ENCODE assay signal across 25 cellular contexts in the genomic region with DNA sequence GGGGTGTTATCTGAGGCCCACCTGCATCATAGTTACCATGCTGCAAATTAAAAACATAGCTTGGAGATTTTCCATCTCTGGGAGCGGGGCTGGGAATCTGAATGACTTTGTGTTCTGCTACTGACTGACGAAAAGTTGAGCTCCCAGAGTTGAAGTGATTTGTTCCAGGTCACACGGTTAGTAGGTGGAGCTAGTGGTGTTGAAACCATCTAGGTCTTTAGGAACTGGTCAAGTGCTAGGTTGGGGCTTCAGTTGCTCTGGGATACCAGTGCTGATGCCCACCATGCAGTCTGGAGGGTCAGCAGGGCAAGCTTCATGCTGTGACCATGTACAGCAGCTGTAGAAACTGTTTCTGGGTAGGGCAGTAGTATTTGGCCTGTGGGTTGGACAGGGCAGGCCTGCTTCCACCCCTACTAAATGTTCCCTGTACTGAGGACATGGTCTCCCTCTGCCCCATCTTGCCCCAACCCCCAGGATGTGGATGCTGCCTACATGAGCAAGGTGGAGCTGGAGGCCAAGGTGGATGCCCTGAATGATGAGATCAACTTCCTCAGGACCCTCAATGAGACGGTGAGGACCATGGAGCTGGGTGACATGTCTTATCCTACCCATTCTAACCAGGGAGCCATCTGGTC. TPM values are rescaled to one million over a fixed set of nuclear protein-coding genes. Genes with fewer than 3 reads are reported as not detected.
A peak's percentile ranks its signal among the peaks of the same experiment; 100 is the strongest.
DNase-seq lines count a peak whose midpoint lies in the region; ATAC-seq and TF ChIP-seq lines count a peak whose summit lies in the region.
"Had no signal": no experiment of that assay in that cellular context is flagged by ENCODE, and none has a peak within 500 bp of the region (broad histone marks: within the 10 kb centered on the region; RNA-seq: fewer than 3 reads in every experiment).

No MANE protein-coding gene starts in this region.

- no peaks in the 10 kb centered on the region; a peak in 1 of 5 replicates for H3K9me3 Mint-ChIP-seq in H9
- H3K9me3 Mint-ChIP-seq: activated naive CD4-positive, alpha-beta T cell treated with anti-CD3 and anti-CD28 coated beads, Interleukin-2, amount 50 U/mL, for 72 hours; endodermal cell; mesothelial cell of epicardium; naive thymus-derived CD4-positive, alpha-beta T cell; T-helper 1 cell treated with Interleukin-12 subunit alpha and Interleukin-12 subunit beta and Interleukin-4 antibody, amounts not matched to agents 30 μg/mL and 1 μg/mL, for 36 hours had no signal

- peaks cover 98% of the 10 kb centered on the region for H3K36me3 ChIP-seq in RWPE2 (ENCODE audit: low read depth)
- H3K36me3 ChIP-seq in spleen, result no peaks in the 10 kb centered on the region
- H3K36me3 ChIP-seq: esophagus squamous epithelium, gastrocnemius medialis had no signal

- H4K5ac ChIP-seq in H9 (ENCODE audit: insufficient read length, low read depth, low read length), result no peak overlapping the region

- H3K4ac ChIP-seq in H9 (ENCODE audit: low read depth, low read length), result no peak overlapping the region

- no peak overlapping the region for H2BK20ac ChIP-seq in H9 (ENCODE audit: low read depth, low read length, poor library complexity, severe bottlenecking)

- H3K36me3 Mint-ChIP-seq in H9 (ENCODE audit: insufficient read depth in 1 of 3, low read depth in 3 of 3), result peaks cover 2 to 42% (median 3%) of the 10 kb centered on the region in 3 experiments; a peak in 5 of 7 replicates
- H3K36me3 Mint-ChIP-seq: activated naive CD4-positive, alpha-beta T cell treated with anti-CD3 and anti-CD28 coated beads, Interleukin-2, amount 50 U/mL, for 72 hours had no signal

- no peak overlapping the region for H2BK120ac ChIP-seq in H9 (ENCODE audit: low read depth, low read length, poor library complexity, severe bottlenecking)

- H2AK5ac ChIP-seq in H9 (ENCODE audit: insufficient read length, low read length), result no peak overlapping the region

- no peak overlapping the region for H3K23ac ChIP-seq in H9 (ENCODE audit: insufficient read length, low read depth, low read length)

- H3T11ph ChIP-seq in H9 (ENCODE audit: low read length), result no peak overlapping the region

- no peak overlapping the region for H4K91ac ChIP-seq in H9 (ENCODE audit: insufficient read length, low read depth, low read length)

- no peak overlapping the region for H3K4me2 ChIP-seq in H9 (ENCODE audit: insufficient read depth, insufficient read length, low read length)
- H3K4me2 ChIP-seq: hepatocyte, smooth muscle cell had no signal

- no peak overlapping the region for H2BK15ac ChIP-seq in H9 (ENCODE audit: low read depth, low read length)

- no peak overlapping the region for H3K27ac ChIP-seq in H9 (ENCODE audit: insufficient read length, low read depth, low read length)
- H3K27ac ChIP-seq in RWPE2 (ENCODE audit: poor library complexity, severe bottlenecking), result peak overlapping the region; percentile 99
- no peak overlapping the region for H3K27ac ChIP-seq in spleen
- H3K27ac ChIP-seq: esophagus squamous epithelium, gastrocnemius medialis, SK-N-MC had no signal

- H4K20me1 ChIP-seq in H9 (ENCODE audit: control insufficient read depth, insufficient read depth, insufficient read length), result no peaks in the 10 kb centered on the region

- no peaks in the 10 kb centered on the region for H3K79me1 ChIP-seq in H9 (ENCODE audit: insufficient read depth, low read depth, low read length, poor library complexity, severe bottlenecking)

- ATAC-seq in RWPE2 (ENCODE audit: low read depth), result peak; percentile 0; the same call in 1 of the 3 replicates
- ATAC-seq: activated naive CD4-positive, alpha-beta T cell treated with anti-CD3 and anti-CD28 coated beads, Interleukin-2, amount 50 U/mL, for 72 hours; gastrocnemius medialis; left colon had no signal

- peak overlapping the region in 2 of 3 experiments; percentile 34 to 59; a peak in 2 of 7 replicates for H3K27ac Mint-ChIP-seq in H9
- H3K27ac Mint-ChIP-seq: endodermal cell; mesothelial cell of epicardium; naive thymus-derived CD4-positive, alpha-beta T cell; T-helper 1 cell treated with Interleukin-12 subunit alpha and Interleukin-12 subunit beta and Interleukin-4 antibody, amounts not matched to agents 30 μg/mL and 1 μg/mL, for 36 hours had no signal

- no peak overlapping the region for H3K14ac ChIP-seq in H9 (ENCODE audit: insufficient read depth, low read length)

- peaks cover 5% of the 10 kb centered on the region for H3K23me2 ChIP-seq in H9 (ENCODE audit: insufficient read length, low read depth, low read length, poor library complexity, severe bottlenecking)

- H3K56ac ChIP-seq in H9 (ENCODE audit: insufficient read length, low read depth, low read length), result no peak overlapping the region

- peaks cover 44% of the 10 kb centered on the region for H3K27me3 Mint-ChIP-seq in H9 (ENCODE audit: low read depth)

- no peak overlapping the region for H2AFZ ChIP-seq in H9 (ENCODE audit: low read length)
- H2AFZ ChIP-seq: hepatocyte had no signal

- DNase-seq in H9 (no peak), RWPE2 (ENCODE audit: low spot score) (no peak), kidney tubule cell (ENCODE audit: low spot score) (peak; percentile 32), spleen (peak; percentile 25), C1 segment of cervical spinal cord (lab: John Stamatoyannopoulos, UW) (no peak), GM13977 (ENCODE audit: low spot score) (no peak), anterior cingulate cortex (lab: John Stamatoyannopoulos, UW) (no peak)
- DNase-seq: activated CD4-positive, alpha-beta T cell treated with anti-CD3 and anti-CD28 coated beads, Interleukin-2, amount 50 U/mL, for 48 hours; aorta; caudate nucleus; esophagus squamous epithelium; gastrocnemius medialis; left colon; naive thymus-derived CD4-positive, alpha-beta T cell; NCI-H1105; NCI-H187 treated with DMSO at 0.1 percent for 48 hours; NCI-H526 treated with DMSO at 0.1 percent for 48 hours had no signal

- H3K9me3 ChIP-seq in H9 (ENCODE audit: control insufficient read depth, low read depth, low read length) (no peaks in the 10 kb centered on the region), RWPE2 (ENCODE audit: severe bottlenecking) (no peaks in the 10 kb centered on the region), spleen (no peaks in the 10 kb centered on the region)
- H3K9me3 ChIP-seq: esophagus squamous epithelium, gastrocnemius medialis had no signal

- H3K27me3 ChIP-seq in H9 (ENCODE audit: insufficient read depth, low read length) (no peaks in the 10 kb centered on the region; the same call in 1 of the 2 replicates), RWPE2 (ENCODE audit: insufficient read depth, poor library complexity, severe bottlenecking) (no peaks in the 10 kb centered on the region), spleen (replicated peaks in 1 of 7) (peaks cover 3 to 31% (median 13%) of the 10 kb centered on the region in 7 donors)

- H2BK5ac ChIP-seq in H9 (ENCODE audit: insufficient read length, low read length), result no peak overlapping the region

- no peak overlapping the region for H3K4me3 ChIP-seq in RWPE2 (ENCODE audit: severe bottlenecking)
- H3K4me3 ChIP-seq in spleen, result no peak overlapping the region
- H3K4me3 ChIP-seq: esophagus squamous epithelium, gastrocnemius medialis, hepatocyte, SK-N-MC, smooth muscle cell had no signal

- TF ChIP-seq CTCF in H9 (conservative IDR thresholded peaks at IDR 0.05), result no peak
- TF ChIP-seq CTCF in RWPE2 (IDR thresholded peaks at IDR 0.05; ENCODE audit: poor library complexity, severe bottlenecking), result no peak
- no peak for TF ChIP-seq CTCF in spleen (IDR thresholded peaks at IDR 0.05 in 8 of 11, conservative IDR thresholded peaks at IDR 0.05 in 3 of 11)
- no peak for TF ChIP-seq CTCF in GM13977 (IDR thresholded peaks at IDR 0.05; ENCODE audit: extremely low read depth, insufficient read depth, missing control alignments)

- no peak overlapping the region for H3K9ac ChIP-seq in H9 (ENCODE audit: extremely low read depth, insufficient read length, low read length)

- no peak overlapping the region for H2BK12ac ChIP-seq in H9 (ENCODE audit: insufficient read length, low read depth, low read length)

- in situ Hi-C loops in GM13977 (cut with MboI; ENCODE audit: low pct_unique_long_range_greater_than_20kb, low sequenced_read_pairs, unreplicated experiment), result no loop called here

- H3K18ac ChIP-seq in H9 (ENCODE audit: insufficient read length, low read depth, low read length), result no peak overlapping the region

- H3K79me2 ChIP-seq in H9 (ENCODE audit: insufficient read depth, low read length), result no peaks in the 10 kb centered on the region
- H3K79me2 ChIP-seq: hepatocyte had no signal

- H3K4me1 Mint-ChIP-seq in H9, result peaks cover 45 to 53% of the 10 kb centered on the region in 2 experiments
- H3K4me1 Mint-ChIP-seq: endodermal cell had no signal

- intact Hi-C loops in spleen (cut with DNase I; ENCODE audit: low total_unique reads), result no loop called here

- no CpG with 5 or more reads among the region's 4 CpGs for WGBS in H9 (ENCODE audit: extremely low coverage, insufficient read length, low lambda C conversion rate)
- WGBS in spleen, 5 donors, result 79 to 93% (median 86%) methylated on average over 4 of the region's 4 CpGs

- TF ChIP-seq POLR2A in spleen (IDR thresholded peaks at IDR 0.05), result no peak

- H3K4me1 ChIP-seq in H9 (ENCODE audit: insufficient read depth, low read length), result peaks cover 10% of the 10 kb centered on the region
- H3K4me1 ChIP-seq in RWPE2 (ENCODE audit: insufficient read depth, poor library complexity, severe bottlenecking), result peaks cover 67% of the 10 kb centered on the region
- H3K4me1 ChIP-seq in spleen, result peaks cover 0 to 8% (median 1%) of the 10 kb centered on the region in 6 donors

- 0 out of 5 replicates have a peak overlapping the region, but pooled peaks of 1 of the 2 experiments have one; percentile 14 for H3K4me3 Mint-ChIP-seq in H9
- H3K4me3 Mint-ChIP-seq: endodermal cell; mesothelial cell of epicardium; naive thymus-derived CD4-positive, alpha-beta T cell; T-helper 1 cell treated with Interleukin-12 subunit alpha and Interleukin-12 subunit beta and Interleukin-4 antibody, amounts not matched to agents 30 μg/mL and 1 μg/mL, for 36 hours had no signal

- H4K8ac ChIP-seq in H9 (replicated peaks; ENCODE audit: insufficient read length, low read depth, low read length), result no peak overlapping the region

RNA-seq across cellular contexts. Expression of a gene that starts 5.3 kb away (rescaled TPM):
- 8.9 and 10.0 TPM in 2 replicates for total RNA-seq in H9 (2021)
- total RNA-seq in spleen, result 1 to 10 TPM in 1 of 7 donors, under 1 TPM in 3, not detected in 3; 0.73 to 1.5 (median 0.83) TPM
- polyA plus RNA-seq in spleen, result 1 to 10 TPM; 1.2 to 1.9 (median 1.6) TPM
- polyA plus RNA-seq: naive thymus-derived CD4-positive, alpha-beta T cell had no signal

RNA-seq across cellular contexts. Expression of a gene that starts 36.1 kb away (rescaled TPM):
- total RNA-seq in H9 (2021) (not detected in 2 replicates), spleen (under 1 TPM in 2 of 7 donors, not detected in 5; 0.17 to 0.26 TPM)
- polyA plus RNA-seq in spleen, result under 1 TPM in 2 of 3 donors, not detected in 1; 0.08 to 0.09 TPM
- total RNA-seq: endodermal cell, esophagus squamous epithelium, hepatocyte, smooth muscle cell had no signal
- polyA plus RNA-seq: naive thymus-derived CD4-positive, alpha-beta T cell; smooth muscle cell had no signal

RNA-seq across cellular contexts. Expression of a gene that starts 46.5 kb away (rescaled TPM):
- 0.07 TPM in 1 of 2 replicates, not detected in the other for total RNA-seq in H9 (2021)
- total RNA-seq in spleen, result under 1 TPM in 2 of 7 donors, not detected in 5; 0.17 to 0.37 TPM
- under 1 TPM in 1 of 3 donors, not detected in 2; 0.03 TPM for polyA plus RNA-seq in spleen
- total RNA-seq: activated naive CD4-positive, alpha-beta T cell treated with anti-CD3 and anti-CD28 coated beads, Interleukin-2, amount 50 U/mL, for 72 hours had no signal
- polyA plus RNA-seq: naive thymus-derived CD4-positive, alpha-beta T cell had no signal

RNA-seq across cellular contexts. Expression of a gene that starts 53.0 kb away (rescaled TPM):
- total RNA-seq in H9 (2021) (not detected in 2 replicates), spleen (not detected)
- under 1 TPM in 2 of 3 donors, not detected in 1; 0.05 to 0.37 TPM for polyA plus RNA-seq in spleen
- total RNA-seq: activated naive CD4-positive, alpha-beta T cell treated with anti-CD3 and anti-CD28 coated beads, Interleukin-2, amount 50 U/mL, for 72 hours; endodermal cell; esophagus squamous epithelium; gastrocnemius medialis; hepatocyte; left colon; omental fat pad had no signal
- polyA plus RNA-seq: hepatocyte; naive thymus-derived CD4-positive, alpha-beta T cell had no signal

Comparison
In these comparisons a context has a peak if more than half of its experiments do, and no peak if none do; other contexts are left out.
1. DNase-seq: peak in kidney tubule cell (single experiment) and spleen (single experiment); none in H9 (single experiment), RWPE2 (single experiment), C1 segment of cervical spinal cord (0 of 14), GM13977 (single experiment) and anterior cingulate cortex (0 of 58).